8 cellular contexts compared by ENCODE assay signal in genomic region chr9:76395381-76395780, GRCh38. TPM values are rescaled to one million over a fixed set of nuclear protein-coding genes. Genes with fewer than 3 reads are reported as not detected.
DNase-seq lines count a peak whose midpoint lies in the region; ATAC-seq, FAIRE-seq and TF ChIP-seq lines count a peak whose summit lies in the region.

No MANE protein-coding gene starts in this region.

- H2AK5ac ChIP-seq in H1 (ENCODE audit: low read depth, low read length), result no peak overlapping the region

- H3K18ac ChIP-seq in H1 (ENCODE audit: extremely low read depth, low read length), result no peak overlapping the region; the same call in 1 of the 2 replicates

- H3K23me2 ChIP-seq in H1 (ENCODE audit: low read depth, low read length), result peaks cover 9% of the 10 kb centered on the region

- H3K4me2 ChIP-seq in H1 (ENCODE audit: insufficient read depth in 1 of 2, low read depth in 2 of 2, low read length in 2 of 2), result peak overlapping the region; percentile 95 to 96

- H3K27me3 Mint-ChIP-seq in CD8-positive, alpha-beta T cell (ENCODE audit: low read depth), result no peaks in the 10 kb centered on the region
- H3K27me3 Mint-ChIP-seq in osteocyte (ENCODE audit: unreplicated experiment), result no peaks in the 10 kb centered on the region

- H2AFZ ChIP-seq in H1 (ENCODE audit: low read length), result no peak overlapping the region

- peak overlapping the region; percentile 97 for H3K27ac Mint-ChIP-seq in CD8-positive, alpha-beta T cell
- H3K27ac Mint-ChIP-seq in osteocyte (ENCODE audit: unreplicated experiment), result peak overlapping the region; percentile 97

- H3K4me3 Mint-ChIP-seq in CD8-positive, alpha-beta T cell, result peak overlapping the region; percentile 90
- H3K4me3 Mint-ChIP-seq in osteocyte (ENCODE audit: unreplicated experiment), result peak overlapping the region; percentile 44

- no peak for TF ChIP-seq CTCF in CD8-positive, alpha-beta T cell (IDR thresholded peaks at IDR 0.05)
- TF ChIP-seq CTCF in NB4 (IDR thresholded peaks at IDR 0.05; ENCODE audit: low read depth, low read length), result no peak
- no peak for TF ChIP-seq CTCF in H1 (IDR thresholded peaks at IDR 0.05; ENCODE audit: control extremely low read depth in 1 of 3, insufficient read depth in 1 of 3, low read depth in 1 of 3, low read length in 3 of 3)
- TF ChIP-seq CTCF in osteocyte (IDR thresholded peaks at IDR 0.05), result no peak
- TF ChIP-seq CTCF in omental fat pad (IDR thresholded peaks at IDR 0.05), result no peak

- H4K20me1 ChIP-seq in H1 (replicated peaks in 1 of 2; ENCODE audit: control insufficient read depth in 1 of 2, insufficient read depth in 2 of 2, low read length in 2 of 2), result no peaks in the 10 kb centered on the region

- TF ChIP-seq RAD21 in H1 (IDR thresholded peaks at IDR 0.05 in 1 of 2, conservative IDR thresholded peaks at IDR 0.05 in 1 of 2; ENCODE audit: low read depth in 2 of 2, low read length in 2 of 2), result no peak

- WGBS in H1 (ENCODE audit: extremely low coverage in 1 of 2, insufficient coverage in 1 of 2, insufficient read length in 1 of 2, insufficient replicate concordance in 2 of 2, low coverage in 1 of 2, low lambda C conversion rate in 2 of 2, missing lambda C conversion rate in 1 of 2), 2 experiments, result 85% methylated on average over 10 of the region's 10 CpGs; no CpG with 5 or more reads in 1 of the 2 experiments

- H3K9me3 ChIP-seq in CD8-positive, alpha-beta T cell (ENCODE audit: low read length), result no peaks in the 10 kb centered on the region
- peaks cover 0 to 4% of the 10 kb centered on the region in 2 experiments; a peak in 1 of 4 replicates for H3K9me3 ChIP-seq in H1 (ENCODE audit: insufficient read depth in 2 of 2, low read depth in 1 of 2, low read length in 1 of 2)

- TF ChIP-seq POLR2A in NB4 (IDR thresholded peaks at IDR 0.05; ENCODE audit: extremely low read depth, insufficient read length) (no peak), H1 (IDR thresholded peaks at IDR 0.05; ENCODE audit: control extremely low read depth in 1 of 2, low read depth in 2 of 2, low read length in 2 of 2) (no peak)

- intact Hi-C loops in CD8-positive, alpha-beta T cell (cut with DNase I, micrococcal nuclease), result loop anchor here (2.0 to 10.0 kb wide), 8 partner anchors 63 to 1902 kb away; partner anchors contain the start of genes CARNMT1 (in 2 of the 2), VPS13A (in 2 of the 2), C9orf40 (in 1 of the 2) and GCNT1 (in 1 of the 2)

- POLR2A ChIA-PET in CD8-positive, alpha-beta T cell (lab: Charles Lee), result interaction anchor here (0.9 to 1.2 kb wide), 2 partner anchors 1367 to 1368 kb away, joined by 3 to 5 read pairs; partner anchors contain the start of gene CARNMT1
- POLR2A ChIA-PET in H1 (lab: Charles Lee; ENCODE audit: partially characterized antibody), result interaction anchor here (1.4 kb wide), 1 partner anchor 15 kb away, joined by 3 read pairs; no protein-coding TSS in a partner anchor

- no peak for DNase-seq in CD8-positive, alpha-beta T cell
- DNase-seq in NB4 (ENCODE audit: low read depth) (peak; percentile 4), H1 (ENCODE audit: low read depth in 1 of 2, low spot score in 2 of 2) (no peak), osteocyte (ENCODE audit: extremely low spot score, unreplicated experiment) (no peak), NCI-H1092 treated with DMSO at 0.1 percent for 48 hours (lab: John Stamatoyannopoulos, UW) (no peak), omental fat pad (ENCODE audit: low spot score) (no peak)
- no peak for DNase-seq in activated CD8-positive, alpha-beta memory T cell treated with anti-CD3 and anti-CD28 coated beads for 24 hours

- H4K5ac ChIP-seq in H1 (ENCODE audit: insufficient read length, low read depth, low read length), result no peak overlapping the region

- ATAC-seq in CD8-positive, alpha-beta T cell, result no peak
- no peak for ATAC-seq in omental fat pad (ENCODE audit: low FRiP score)
- no peak for ATAC-seq in HG02642 (IDR thresholded peaks at IDR 0.05; ENCODE audit: poor library complexity, unreplicated experiment)

- peaks cover 5% of the 10 kb centered on the region for H3K36me3 Mint-ChIP-seq in CD8-positive, alpha-beta T cell
- H3K36me3 Mint-ChIP-seq in osteocyte (ENCODE audit: unreplicated experiment), result peaks cover 8% of the 10 kb centered on the region

- H3K27me3 ChIP-seq in CD8-positive, alpha-beta T cell (ENCODE audit: insufficient read depth, low read length), result no peaks in the 10 kb centered on the region
- H3K27me3 ChIP-seq in H1 (replicated peaks in 1 of 4; ENCODE audit: control insufficient read depth in 3 of 4, extremely low read depth in 1 of 4, insufficient read depth in 3 of 4, low read length in 3 of 4), result no peaks in the 10 kb centered on the region

- no peak for TF ChIP-seq EP300 in H1 (IDR thresholded peaks at IDR 0.05; ENCODE audit: borderline replicate concordance in 1 of 2, low read depth in 2 of 2, low read length in 2 of 2)

- no peak overlapping the region for H3K23ac ChIP-seq in H1 (ENCODE audit: insufficient read length)

- H3K4me3 ChIP-seq in CD8-positive, alpha-beta T cell (ENCODE audit: low read depth, low read length), result peak overlapping the region; percentile 17
- H3K4me3 ChIP-seq in NB4 (ENCODE audit: low read depth, low read length) (peak overlapping the region; percentile 82), H1 (ENCODE audit: extremely low read depth in 1 of 4, insufficient read depth in 2 of 4, low read depth in 3 of 4, low read length in 4 of 4) (peak overlapping the region; percentile 65 to 86 (median 76); a peak in 7 of 8 replicates)

- peaks cover 19% of the 10 kb centered on the region for H3K4me1 ChIP-seq in CD8-positive, alpha-beta T cell (ENCODE audit: insufficient read depth, low read length)
- no peaks in the 10 kb centered on the region for H3K4me1 ChIP-seq in H1 (replicated peaks in 1 of 4; ENCODE audit: control insufficient read depth in 3 of 4, insufficient read depth in 4 of 4, low read length in 3 of 4)

- no peak for FAIRE-seq in H1 (lab: Jason Lieb, UNC)

- no peak overlapping the region for H4K91ac ChIP-seq in H1 (replicated peaks; ENCODE audit: insufficient read length, low read length)

- H3K9ac ChIP-seq in H1 (replicated peaks in 1 of 4; ENCODE audit: extremely low read depth in 1 of 4, low read depth in 3 of 4, low read length in 3 of 4), result no peak overlapping the region; a peak in 1 of 7 replicates

- H3K4ac ChIP-seq in H1 (replicated peaks; ENCODE audit: insufficient read length, low read depth, low read length), result no peak overlapping the region

- no peak overlapping the region for H2BK12ac ChIP-seq in H1 (ENCODE audit: low read depth, low read length)

- H3K14ac ChIP-seq in H1 (ENCODE audit: insufficient read length), result no peak overlapping the region

- H2BK5ac ChIP-seq in H1 (ENCODE audit: low read depth, low read length), result no peak overlapping the region

- H3K27ac ChIP-seq in CD8-positive, alpha-beta T cell (ENCODE audit: low read depth, low read length), result peak overlapping the region; percentile 87
- no peak overlapping the region for H3K27ac ChIP-seq in H1 (ENCODE audit: low read depth, low read length)

- H3K9me3 Mint-ChIP-seq in CD8-positive, alpha-beta T cell, result no peaks in the 10 kb centered on the region
- H3K9me3 Mint-ChIP-seq in osteocyte (ENCODE audit: unreplicated experiment), result no peaks in the 10 kb centered on the region

- no peak overlapping the region for H2BK20ac ChIP-seq in H1 (ENCODE audit: low read length)

- H3K56ac ChIP-seq in H1 (replicated peaks; ENCODE audit: insufficient read length, low read depth, low read length), result no peak overlapping the region

- no peaks in the 10 kb centered on the region for H3K36me3 ChIP-seq in CD8-positive, alpha-beta T cell (ENCODE audit: insufficient read depth, low read length)
- H3K36me3 ChIP-seq in H1 (ENCODE audit: control insufficient read depth in 2 of 4, insufficient read depth in 4 of 4, low read length in 3 of 4), result peaks cover 0 to 12% (median 2%) of the 10 kb centered on the region in 4 experiments; a peak in 4 of 8 replicates

- no peaks in the 10 kb centered on the region for H3K79me1 ChIP-seq in H1 (ENCODE audit: low read depth, low read length)

- H3K4me1 Mint-ChIP-seq in CD8-positive, alpha-beta T cell (ENCODE audit: low read depth), result peaks cover 37% of the 10 kb centered on the region
- peaks cover 25% of the 10 kb centered on the region for H3K4me1 Mint-ChIP-seq in osteocyte (ENCODE audit: unreplicated experiment)

- H2BK120ac ChIP-seq in H1 (replicated peaks; ENCODE audit: low read depth, low read length), result no peak overlapping the region

- H4K8ac ChIP-seq in H1 (ENCODE audit: extremely low read depth, insufficient read depth, low read length), result no peak overlapping the region

- H3K79me2 ChIP-seq in H1 (ENCODE audit: control insufficient read depth in 1 of 2, insufficient read depth in 2 of 2, low read length in 2 of 2), result peaks cover 0 to 17% of the 10 kb centered on the region in 2 experiments; a peak in 2 of 4 replicates

- CTCF ChIA-PET in CD8-positive, alpha-beta T cell (lab: Charles Lee), result interaction anchor here (3.0 kb wide), 1 partner anchor 308 kb away, joined by 12 read pairs; no protein-coding TSS in a partner anchor
- CTCF ChIA-PET in H1 (lab: Charles Lee; ENCODE audit: partially characterized antibody), result interaction anchor here (0.7 to 1.6 kb wide), 4 partner anchors 9 to 65 kb away, joined by 3 to 10 read pairs (median 4); no protein-coding TSS in a partner anchor

- no peak overlapping the region for H2BK15ac ChIP-seq in H1 (ENCODE audit: low read length)

TF ChIP-seq in H1, 55 proteins besides CTCF, POLR2A, EP300 and RAD21 (continues in another document):
- no peak for TF ChIP-seq TAF7 (optimal IDR thresholded peaks at IDR 0.05; ENCODE audit: borderline replicate concordance, low read depth, low read length)
- TF ChIP-seq KDM4A (IDR thresholded peaks at IDR 0.05; ENCODE audit: low read depth, low read length, severe bottlenecking), result no peak
- TF ChIP-seq ASH2L (IDR thresholded peaks at IDR 0.05; ENCODE audit: low read length), result no peak
- TF ChIP-seq RNF2 (IDR thresholded peaks at IDR 0.05; ENCODE audit: borderline replicate concordance, low read depth, low read length, missing control alignments, poor library complexity, severe bottlenecking), result no peak
- TF ChIP-seq MAFK (IDR thresholded peaks at IDR 0.05; ENCODE audit: low read depth, low read length), result no peak
- no peak for TF ChIP-seq RFX5 (IDR thresholded peaks at IDR 0.05; ENCODE audit: borderline replicate concordance, low read depth, low read length)
- no peak for TF ChIP-seq GTF2F1 (IDR thresholded peaks at IDR 0.05; ENCODE audit: borderline replicate concordance, low read depth, low read length)

RNA-seq across cellular contexts. Expression of gene RFK, which starts 1.2 kb away (rescaled TPM):
- 1 to 10 TPM; 7.9 to 9.9 TPM for total RNA-seq in CD8-positive, alpha-beta T cell
- 10.6 and 14.9 TPM in 2 replicates for total RNA-seq in H1 (2021; fragmentation: NEBNext Ultra II Directional; extraction: Animal tissue kit (Norgen Biotek cat#: 25700))
- polyA plus RNA-seq in H1 (2011; rRNA removed), result 3.7 and 4.3 TPM in 2 replicates
- 6.0 TPM for polyA plus RNA-seq in H1 (2011; cell fraction: cytosol; rRNA removed)
- polyA plus RNA-seq in H1 (2011; cell fraction: nucleus; rRNA removed), result 4.7 TPM
- polyA plus RNA-seq in H1 (2012, experiment 1 of 2), result 3.7 to 6.8 TPM (median 5.7 TPM) in 4 replicates
- polyA plus RNA-seq in H1 (2012, experiment 2 of 2), result 2.2 TPM
- 9.6 TPM for polyA plus RNA-seq in H1 (2013, experiment 1 of 2)
- polyA plus RNA-seq in H1 (2013, experiment 2 of 2), result 8.8 TPM
- 2.3 and 2.7 TPM in 2 replicates for polyA minus RNA-seq in H1 (2011; rRNA and poly(A)+ RNA removed)
- 2.7 TPM for polyA minus RNA-seq in H1 (2011; cell fraction: cytosol; rRNA and poly(A)+ RNA removed)
- polyA minus RNA-seq in H1 (2011; cell fraction: nucleus; rRNA and poly(A)+ RNA removed), result 8.9 TPM
- total RNA-seq in osteocyte (15.0 and 16.6 TPM in 2 replicates), omental fat pad (10 to 100 TPM; 15.0 to 28.7 (median 19.2) TPM)

Comparison
In these comparisons a context has a peak if more than half of its experiments do, and no peak if none do; other contexts are left out.
1. H3K4me3 ChIP-seq: peak in every context shown above with its lines; median percentile 82 in NB4; 76 in H1; 17 in CD8-positive, alpha-beta T cell.